1 cellular context compared by ENCODE assay signal in the genomic region with DNA sequence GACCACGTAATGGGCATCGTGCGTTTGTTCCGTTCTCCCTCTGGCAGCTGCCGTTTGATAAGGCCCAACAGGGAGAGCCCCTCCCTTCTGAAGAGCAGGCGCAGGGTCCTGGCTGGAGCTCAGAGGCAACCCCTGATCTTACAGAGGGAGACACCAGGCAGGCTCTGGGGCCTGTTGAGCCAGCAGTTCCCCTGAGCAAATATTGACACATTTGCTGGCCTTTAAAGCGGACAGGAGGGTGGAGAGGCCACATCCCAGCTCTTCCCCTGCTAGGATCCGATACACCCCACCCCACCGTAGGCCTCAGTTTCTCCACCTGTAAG.
TF ChIP-seq lines count a peak whose summit lies in the region.

No MANE protein-coding gene starts in this region.

TF ChIP-seq in K562, 482 proteins besides CTCF, POLR2A, EP300 and RAD21 (continues in another document):
- no peak for TF ChIP-seq ZC3H11A (IDR thresholded peaks at IDR 0.05; ENCODE audit: low read depth, low read length)
- 0 out of 2 replicates have a peak, but pooled peaks have one; percentile 3 for TF ChIP-seq TOE1 (IDR thresholded peaks at IDR 0.05; ENCODE audit: borderline replicate concordance)
- no peak for TF ChIP-seq TOE1 (CRISPR knock-in tag; IDR thresholded peaks at IDR 0.05; ENCODE audit: borderline replicate concordance, low read depth)
- no peak for TF ChIP-seq EHMT2 (IDR thresholded peaks at IDR 0.05)
- peak; percentile 16; the same call in 1 of the 2 replicates for TF ChIP-seq DPF2 (IDR thresholded peaks at IDR 0.05)
- TF ChIP-seq THRAP3 (IDR thresholded peaks at IDR 0.05; ENCODE audit: borderline replicate concordance): no peak
- TF ChIP-seq SIRT6 (IDR thresholded peaks at IDR 0.05; ENCODE audit: low read depth, low read length): no peak
- TF ChIP-seq PCBP1 (IDR thresholded peaks at IDR 0.05; ENCODE audit: low read depth, low read length, poor library complexity, severe bottlenecking): no peak
- no peak for TF ChIP-seq PHB (CRISPR knock-in tag; IDR thresholded peaks at IDR 0.05)
- no peak for TF ChIP-seq TAF1 (IDR thresholded peaks at IDR 0.05; ENCODE audit: control insufficient read depth, extremely low read depth, insufficient read depth, low read length, severe bottlenecking)
- TF ChIP-seq SAFB2 (IDR thresholded peaks at IDR 0.05; ENCODE audit: borderline replicate concordance, low read depth, low read length, severe bottlenecking): no peak
- TF ChIP-seq NONO (IDR thresholded peaks at IDR 0.05; ENCODE audit: low read depth in 2 of 2, low read length in 1 of 2): no peak
- no peak for TF ChIP-seq DEAF1 (CRISPR knock-in tag; IDR thresholded peaks at IDR 0.05)
- no peak for TF ChIP-seq ATF1 (CRISPR knock-in tag; IDR thresholded peaks at IDR 0.05)
- TF ChIP-seq ATF1 (tag; IDR thresholded peaks at IDR 0.05): no peak
- no peak for TF ChIP-seq HDAC3 (IDR thresholded peaks at IDR 0.05; ENCODE audit: borderline replicate concordance, partially characterized antibody)
- no peak for TF ChIP-seq ZNF280A (IDR thresholded peaks at IDR 0.05; ENCODE audit: low read depth, partially characterized antibody)
- TF ChIP-seq MGA (IDR thresholded peaks at IDR 0.05): peak; percentile 14; the same call in 1 of the 2 replicates
- TF ChIP-seq ZZZ3 (IDR thresholded peaks at IDR 0.05): no peak
- TF ChIP-seq HLTF (IDR thresholded peaks at IDR 0.05): no peak
- peak; percentile 67 to 72; a peak in 3 of 4 replicates for TF ChIP-seq NRF1 (conservative IDR thresholded peaks at IDR 0.05 in 1 of 2, IDR thresholded peaks at IDR 0.05 in 1 of 2)
- no peak for TF ChIP-seq SAFB (IDR thresholded peaks at IDR 0.05; ENCODE audit: borderline replicate concordance, low read depth, low read length)
- no peak for TF ChIP-seq ZKSCAN3 (CRISPR knock-in tag; IDR thresholded peaks at IDR 0.05)
- TF ChIP-seq NCOR1 (IDR thresholded peaks at IDR 0.05): no peak
- TF ChIP-seq TARDBP (IDR thresholded peaks at IDR 0.05): 0 out of 2 replicates have a peak, but pooled peaks have one; percentile 3
- no peak for TF ChIP-seq GABPB1 (CRISPR knock-in tag; IDR thresholded peaks at IDR 0.05)
- TF ChIP-seq FOXJ2 (tag; IDR thresholded peaks at IDR 0.05): 0 out of 2 replicates have a peak, but pooled peaks have one; percentile 7
- TF ChIP-seq NFYB (IDR thresholded peaks at IDR 0.05; ENCODE audit: extremely low read depth, insufficient read length): no peak
- TF ChIP-seq CBX3 (IDR thresholded peaks at IDR 0.05; ENCODE audit: borderline replicate concordance in 1 of 2, low read length in 2 of 2): no peak; a peak in 1 of 3 replicates
- TF ChIP-seq, protein P1, sequence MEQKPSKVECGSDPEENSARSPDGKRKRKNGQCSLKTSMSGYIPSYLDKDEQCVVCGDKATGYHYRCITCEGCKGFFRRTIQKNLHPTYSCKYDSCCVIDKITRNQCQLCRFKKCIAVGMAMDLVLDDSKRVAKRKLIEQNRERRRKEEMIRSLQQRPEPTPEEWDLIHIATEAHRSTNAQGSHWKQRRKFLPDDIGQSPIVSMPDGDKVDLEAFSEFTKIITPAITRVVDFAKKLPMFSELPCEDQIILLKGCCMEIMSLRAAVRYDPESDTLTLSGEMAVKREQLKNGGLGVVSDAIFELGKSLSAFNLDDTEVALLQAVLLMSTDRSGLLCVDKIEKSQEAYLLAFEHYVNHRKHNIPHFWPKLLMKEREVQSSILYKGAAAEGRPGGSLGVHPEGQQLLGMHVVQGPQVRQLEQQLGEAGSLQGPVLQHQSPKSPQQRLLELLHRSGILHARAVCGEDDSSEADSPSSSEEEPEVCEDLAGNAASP (IDR thresholded peaks at IDR 0.05): no peak
- TF ChIP-seq JUND (IDR thresholded peaks at IDR 0.05; ENCODE audit: borderline replicate concordance, low read depth, low read length): no peak
- no peak for TF ChIP-seq JUND (tag; IDR thresholded peaks at IDR 0.05; ENCODE audit: borderline replicate concordance, low read depth, low read length)
- peak; percentile 31 for TF ChIP-seq NFIC (IDR thresholded peaks at IDR 0.05)
- TF ChIP-seq RFX5 (IDR thresholded peaks at IDR 0.05; ENCODE audit: low read depth, low read length): no peak
- no peak for TF ChIP-seq MYNN (IDR thresholded peaks at IDR 0.05)
- no peak for TF ChIP-seq MYNN (CRISPR knock-in tag; IDR thresholded peaks at IDR 0.05)
- no peak for TF ChIP-seq HMG20A (CRISPR knock-in tag; conservative IDR thresholded peaks at IDR 0.05)
- TF ChIP-seq HEY1 (CRISPR knock-in tag; IDR thresholded peaks at IDR 0.05; ENCODE audit: borderline replicate concordance): no peak
- TF ChIP-seq, protein P2, sequence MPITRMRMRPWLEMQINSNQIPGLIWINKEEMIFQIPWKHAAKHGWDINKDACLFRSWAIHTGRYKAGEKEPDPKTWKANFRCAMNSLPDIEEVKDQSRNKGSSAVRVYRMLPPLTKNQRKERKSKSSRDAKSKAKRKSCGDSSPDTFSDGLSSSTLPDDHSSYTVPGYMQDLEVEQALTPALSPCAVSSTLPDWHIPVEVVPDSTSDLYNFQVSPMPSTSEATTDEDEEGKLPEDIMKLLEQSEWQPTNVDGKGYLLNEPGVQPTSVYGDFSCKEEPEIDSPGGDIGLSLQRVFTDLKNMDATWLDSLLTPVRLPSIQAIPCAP (CRISPR knock-in tag; IDR thresholded peaks at IDR 0.05; ENCODE audit: borderline replicate concordance): no peak
- no peak for TF ChIP-seq ARID2 (IDR thresholded peaks at IDR 0.05)
- no peak for TF ChIP-seq PURB (CRISPR knock-in tag; IDR thresholded peaks at IDR 0.05; ENCODE audit: low read depth)
- TF ChIP-seq, protein P3, sequence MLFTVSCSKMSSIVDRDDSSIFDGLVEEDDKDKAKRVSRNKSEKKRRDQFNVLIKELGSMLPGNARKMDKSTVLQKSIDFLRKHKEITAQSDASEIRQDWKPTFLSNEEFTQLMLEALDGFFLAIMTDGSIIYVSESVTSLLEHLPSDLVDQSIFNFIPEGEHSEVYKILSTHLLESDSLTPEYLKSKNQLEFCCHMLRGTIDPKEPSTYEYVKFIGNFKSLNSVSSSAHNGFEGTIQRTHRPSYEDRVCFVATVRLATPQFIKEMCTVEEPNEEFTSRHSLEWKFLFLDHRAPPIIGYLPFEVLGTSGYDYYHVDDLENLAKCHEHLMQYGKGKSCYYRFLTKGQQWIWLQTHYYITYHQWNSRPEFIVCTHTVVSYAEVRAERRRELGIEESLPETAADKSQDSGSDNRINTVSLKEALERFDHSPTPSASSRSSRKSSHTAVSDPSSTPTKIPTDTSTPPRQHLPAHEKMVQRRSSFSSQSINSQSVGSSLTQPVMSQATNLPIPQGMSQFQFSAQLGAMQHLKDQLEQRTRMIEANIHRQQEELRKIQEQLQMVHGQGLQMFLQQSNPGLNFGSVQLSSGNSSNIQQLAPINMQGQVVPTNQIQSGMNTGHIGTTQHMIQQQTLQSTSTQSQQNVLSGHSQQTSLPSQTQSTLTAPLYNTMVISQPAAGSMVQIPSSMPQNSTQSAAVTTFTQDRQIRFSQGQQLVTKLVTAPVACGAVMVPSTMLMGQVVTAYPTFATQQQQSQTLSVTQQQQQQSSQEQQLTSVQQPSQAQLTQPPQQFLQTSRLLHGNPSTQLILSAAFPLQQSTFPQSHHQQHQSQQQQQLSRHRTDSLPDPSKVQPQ (CRISPR knock-in tag; IDR thresholded peaks at IDR 0.05; ENCODE audit: borderline replicate concordance): no peak
